19 cellular contexts compared by ENCODE assay signal in genomic region chr17:69796093-69796492, GRCh38.
"Had no signal": no experiment of that assay in that cellular context is flagged by ENCODE, and none has a peak within 500 bp of the region (broad histone marks: within the 10 kb centered on the region; RNA-seq: fewer than 3 reads in every experiment).

No MANE protein-coding gene starts in this region.

- ATAC-seq: Panc1, PC-3 had no signal

- H3K27ac ChIP-seq: RWPE1 had no signal

- DNase-seq: KBM-7, MV-4-11, NCI-H1048, NCI-H1105, NCI-H1417, NCI-H1436 treated with DMSO at 0.1 percent for 48 hours, NCI-H1694, NCI-H187 treated with DMSO at 0.1 percent for 48 hours, NCI-H2081, NCI-H2107, NCI-H2227 treated with DMSO at 0.1 percent for 48 hours, NCI-H524, NCI-H526 treated with DMSO at 0.1 percent for 48 hours, NCI-H774, PC-3, SHP77, SK-N-SH had no signal
